Comparison of ENCODE assay signal across 1 cellular context in the genomic region with DNA sequence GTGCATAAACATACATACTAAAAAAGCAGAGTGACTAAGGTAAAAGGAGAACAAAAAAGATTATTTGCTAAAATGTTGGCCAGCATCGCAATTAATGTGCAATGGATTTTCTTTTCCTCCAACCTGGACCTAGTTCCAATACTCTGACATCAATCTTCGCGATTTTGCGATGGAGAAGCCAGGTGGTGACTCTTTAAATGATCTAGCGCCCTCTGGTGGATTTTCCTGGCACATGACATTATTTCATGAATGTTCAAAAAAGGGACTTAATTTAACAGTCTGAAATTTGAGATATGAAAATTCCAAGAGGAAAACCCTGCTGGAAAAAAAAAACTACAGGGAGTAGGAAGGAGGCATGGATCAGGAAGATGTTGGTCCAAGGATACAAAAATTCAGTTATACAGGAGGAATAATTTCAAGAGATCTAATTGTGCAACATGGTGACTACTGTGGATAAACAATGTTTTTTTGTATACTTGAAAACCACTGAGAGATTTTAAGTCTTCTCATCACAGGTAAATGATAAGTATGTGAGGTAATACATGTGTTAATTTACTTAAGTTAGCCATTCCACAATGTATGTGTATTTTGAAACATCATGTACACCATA.
A peak's percentile ranks its signal among the peaks of the same experiment; 100 is the strongest.
TF ChIP-seq lines count a peak whose summit lies in the region.

No MANE protein-coding gene starts in this region.

TF ChIP-seq in IMR-90, 13 proteins besides CTCF, POLR2A, EP300 and RAD21:
- TF ChIP-seq CHD1 (IDR thresholded peaks at IDR 0.05; ENCODE audit: low read depth, low read length) (no peak), RCOR1 (IDR thresholded peaks at IDR 0.05; ENCODE audit: insufficient replicate concordance, low read length) (no peak), MAFK (IDR thresholded peaks at IDR 0.05; ENCODE audit: low read depth, low read length) (no peak), FOS (IDR thresholded peaks at IDR 0.05; ENCODE audit: low read depth, low read length) (no peak), SMC3 (IDR thresholded peaks at IDR 0.05; ENCODE audit: low read depth, low read length) (peak; percentile 98), CEBPB (IDR thresholded peaks at IDR 0.05; ENCODE audit: low read depth, low read length) (peak; percentile 74; the same call in 1 of the 2 replicates)
